Comparison of ENCODE assay signal across 8 cellular contexts in genomic region chr18:23191952-23192662, GRCh38. TPM values are rescaled to one million over a fixed set of nuclear protein-coding genes. Genes with fewer than 3 reads are reported as not detected.
DNase-seq lines count a peak whose midpoint lies in the region; TF ChIP-seq lines count a peak whose summit lies in the region.

No MANE protein-coding gene starts in this region.

- peaks cover 34% of the 10 kb centered on the region for H3K4me1 Mint-ChIP-seq in chondrocyte (ENCODE audit: low read depth)
- peaks cover 80% of the 10 kb centered on the region for H3K4me1 Mint-ChIP-seq in nephron progenitor cell
- H3K4me1 Mint-ChIP-seq in progenitor cell of endocrine pancreas (ENCODE audit: low read depth), result peaks cover 15% of the 10 kb centered on the region

- no peak overlapping the region for H3K4me3 Mint-ChIP-seq in chondrocyte (ENCODE audit: unreplicated experiment)
- no peak overlapping the region for H3K4me3 Mint-ChIP-seq in nephron progenitor cell
- no peak overlapping the region for H3K4me3 Mint-ChIP-seq in progenitor cell of endocrine pancreas (ENCODE audit: low read depth)

- H3K36me3 Mint-ChIP-seq in chondrocyte (ENCODE audit: low read depth) (peaks cover 11% of the 10 kb centered on the region), nephron progenitor cell (ENCODE audit: low read depth) (peaks cover 16% of the 10 kb centered on the region), progenitor cell of endocrine pancreas (ENCODE audit: insufficient read depth) (no peaks in the 10 kb centered on the region)

- peak; percentile 28 for DNase-seq in COR-L47 (lab: John Stamatoyannopoulos, UW)
- DNase-seq in NCI-H1092 treated with DMSO at 0.1 percent for 48 hours (lab: John Stamatoyannopoulos, UW), result peak; percentile 74
- DNase-seq in chondrocyte (ENCODE audit: low spot score), result no peak
- no peak for DNase-seq in nephron progenitor cell
- no peak for DNase-seq in OCI-M1 (lab: John Stamatoyannopoulos, UW)
- no peak for DNase-seq in MV-4-11 (lab: John Stamatoyannopoulos, UW)
- no peak for DNase-seq in activated CD4-positive, alpha-beta T cell treated with anti-CD3 and anti-CD28 coated beads for 48 hours
- DNase-seq in progenitor cell of endocrine pancreas (ENCODE audit: low spot score, unreplicated experiment), result no peak

- H3K9me3 Mint-ChIP-seq in chondrocyte (ENCODE audit: low read depth), result no peaks in the 10 kb centered on the region
- no peaks in the 10 kb centered on the region for H3K9me3 Mint-ChIP-seq in nephron progenitor cell
- no peaks in the 10 kb centered on the region for H3K9me3 Mint-ChIP-seq in progenitor cell of endocrine pancreas (ENCODE audit: low read depth)

- H3K27ac Mint-ChIP-seq in chondrocyte (ENCODE audit: unreplicated experiment) (peak overlapping the region; percentile 84), nephron progenitor cell (peak overlapping the region; percentile 61), progenitor cell of endocrine pancreas (no peak overlapping the region)

- TF ChIP-seq CTCF in chondrocyte (IDR thresholded peaks at IDR 0.05), result no peak
- TF ChIP-seq CTCF in nephron progenitor cell (IDR thresholded peaks at IDR 0.05), result no peak
- no peak for TF ChIP-seq CTCF in progenitor cell of endocrine pancreas (IDR thresholded peaks at IDR 0.05; ENCODE audit: unreplicated experiment)

- no peaks in the 10 kb centered on the region for H3K27me3 Mint-ChIP-seq in chondrocyte (ENCODE audit: low read depth)
- H3K27me3 Mint-ChIP-seq in nephron progenitor cell (ENCODE audit: low read depth, poor library complexity), result no peaks in the 10 kb centered on the region
- H3K27me3 Mint-ChIP-seq in progenitor cell of endocrine pancreas, result peaks cover 4% of the 10 kb centered on the region

RNA-seq across cellular contexts. Expression of gene CABLES1, which starts 56.8 kb away (rescaled TPM):
- total RNA-seq in chondrocyte, result 26.2 to 46.3 TPM (median 29.3 TPM) in 3 replicates
- 4.2 and 4.8 TPM in 2 replicates for total RNA-seq in progenitor cell of endocrine pancreas

Comparison
In these comparisons a context has a peak if more than half of its experiments do, and no peak if none do; other contexts are left out.
1. DNase-seq: peak in COR-L47 (single experiment) and NCI-H1092 treated with DMSO at 0.1 percent for 48 hours (single experiment); none in chondrocyte (single experiment), nephron progenitor cell (single experiment), OCI-M1 (single experiment), MV-4-11 (single experiment), activated CD4-positive, alpha-beta T cell treated with anti-CD3 and anti-CD28 coated beads for 48 hours (single experiment) and progenitor cell of endocrine pancreas (single experiment).